In the genomic region with DNA sequence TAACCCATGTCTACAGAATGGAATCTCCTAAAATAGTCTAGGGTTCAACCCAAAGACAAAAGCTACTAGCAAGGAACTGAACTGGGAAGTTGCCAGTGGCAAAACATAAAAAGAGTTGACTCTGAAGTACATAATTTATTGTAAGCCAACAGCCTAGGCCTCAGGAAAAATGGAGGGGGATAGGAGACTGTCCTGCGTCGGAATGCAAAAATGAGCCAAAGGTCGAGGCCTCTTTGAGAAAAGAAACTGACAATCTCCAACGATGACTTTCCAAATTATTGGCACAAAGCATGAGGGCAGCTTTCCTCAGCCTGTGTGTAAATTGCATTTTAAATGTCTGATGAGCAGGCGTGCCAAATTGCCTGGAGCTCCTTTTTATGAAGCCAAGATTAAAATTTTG, we compare ENCODE assay signal across 11 cellular contexts. TPM values are rescaled to one million over a fixed set of nuclear protein-coding genes. Genes with fewer than 3 reads are reported as not detected.
DNase-seq lines count a peak whose midpoint lies in the region; ATAC-seq, FAIRE-seq and TF ChIP-seq lines count a peak whose summit lies in the region.
"Had no signal": no experiment of that assay in that cellular context is flagged by ENCODE, and none has a peak within 500 bp of the region (broad histone marks: within the 10 kb centered on the region; RNA-seq: fewer than 3 reads in every experiment).

No MANE protein-coding gene starts in this region.

- H3K9me3 ChIP-seq in kidney (ENCODE audit: control insufficient read depth in 1 of 2, low read length in 2 of 2) (no peaks in the 10 kb centered on the region), tibial artery (no peaks in the 10 kb centered on the region), mucosa of descending colon (no peaks in the 10 kb centered on the region)

- peaks cover 89% of the 10 kb centered on the region for H3K27me3 Mint-ChIP-seq in brain
- H3K27me3 Mint-ChIP-seq in endothelial cell (ENCODE audit: unreplicated experiment) = peaks cover 30% of the 10 kb centered on the region

- H3K27me3 ChIP-seq in tibial artery = no peaks in the 10 kb centered on the region

- peak overlapping the region in 1 of 2 donors; percentile 69 for H3K9ac ChIP-seq in kidney (ENCODE audit: low read length in 2 of 2)

- peak overlapping the region in 3 of 5 experiments; percentile 19 to 84 (median 55) for H3K27ac Mint-ChIP-seq in brain
- no peak overlapping the region for H3K27ac Mint-ChIP-seq in endothelial cell (ENCODE audit: unreplicated experiment)
- H3K27ac Mint-ChIP-seq: stimulated activated naive CD8-positive, alpha-beta T cell treated with anti-CD3 and anti-CD28 coated beads, Interleukin-15, amount 100 ng/mL, for 72 hours had no signal

- no peak for ATAC-seq in mucosa of descending colon
- ATAC-seq: stimulated activated naive CD8-positive, alpha-beta T cell treated with anti-CD3 and anti-CD28 coated beads, Interleukin-15, amount 100 ng/mL, for 72 hours had no signal

- H3K4me1 ChIP-seq in kidney (ENCODE audit: control insufficient read depth in 1 of 2, insufficient read depth in 1 of 2, low read depth in 1 of 2, low read length in 2 of 2) = peaks cover 3 to 15% of the 10 kb centered on the region in 2 donors
- peaks cover 0 to 58% (median 20%) of the 10 kb centered on the region in 4 donors for H3K4me1 ChIP-seq in tibial artery
- H3K4me1 ChIP-seq in mucosa of descending colon (ENCODE audit: low read depth) = peaks cover 16% of the 10 kb centered on the region

- no peaks in the 10 kb centered on the region for H3K9me3 Mint-ChIP-seq in brain
- no peaks in the 10 kb centered on the region for H3K9me3 Mint-ChIP-seq in endothelial cell (ENCODE audit: unreplicated experiment)
- H3K9me3 Mint-ChIP-seq: stimulated activated naive CD8-positive, alpha-beta T cell treated with anti-CD3 and anti-CD28 coated beads, Interleukin-15, amount 100 ng/mL, for 72 hours had no signal

- no peaks in the 10 kb centered on the region for H3K36me3 ChIP-seq in kidney (ENCODE audit: control insufficient read depth in 1 of 2, insufficient read depth in 2 of 2, low read length in 2 of 2)
- H3K36me3 ChIP-seq in tibial artery = no peaks in the 10 kb centered on the region
- H3K36me3 ChIP-seq in mucosa of descending colon (ENCODE audit: low read depth) = no peaks in the 10 kb centered on the region

- H3K4me3 ChIP-seq in kidney (ENCODE audit: low read length in 2 of 2) = peak overlapping the region; percentile 30 to 70
- H3K4me3 ChIP-seq in tibial artery = peak overlapping the region; percentile 79 to 81
- H3K4me3 ChIP-seq in mucosa of descending colon = no peak overlapping the region

- H3K36me3 Mint-ChIP-seq in brain (no peaks in the 10 kb centered on the region), endothelial cell (ENCODE audit: low read depth, unreplicated experiment) (peaks cover 4% of the 10 kb centered on the region)

- H3K27ac ChIP-seq in kidney (ENCODE audit: low read depth in 2 of 2, low read length in 2 of 2) (peak overlapping the region; percentile 12 to 44), tibial artery (peak overlapping the region; percentile 66 to 83)
- H3K27ac ChIP-seq: 22Rv1 had no signal

- H3K4me3 Mint-ChIP-seq in brain = peak overlapping the region; percentile 82 to 91 (median 87)
- H3K4me3 Mint-ChIP-seq in endothelial cell (ENCODE audit: unreplicated experiment) = no peak overlapping the region

- peaks cover 64% of the 10 kb centered on the region for H3K4me1 Mint-ChIP-seq in brain
- H3K4me1 Mint-ChIP-seq in endothelial cell (ENCODE audit: unreplicated experiment) = peaks cover 43% of the 10 kb centered on the region

- intact Hi-C loops in kidney (cut with DNase I) = no loop called here
- intact Hi-C loops in tibial artery (cut with DNase I; ENCODE audit: low total_unique reads) = loop anchor here (5.0 to 10.0 kb wide), 4 partner anchors 321 to 1349 kb away; no protein-coding TSS in a partner anchor
- intact Hi-C loops in mucosa of descending colon (cut with DNase I, micrococcal nuclease) = loop anchor here (10.0 kb wide), 2 partner anchors 1109 to 1239 kb away; no protein-coding TSS in a partner anchor

- no peak for FAIRE-seq in kidney (lab: Jason Lieb, UNC)

- DNase-seq in NCI-H446 treated with DMSO at 0.1 percent for 48 hours (lab: John Stamatoyannopoulos, UW) (peak; percentile 10), NCI-H446 (lab: John Stamatoyannopoulos, UW) (no peak), kidney (peak; percentile 43), tibial artery (no peak), endothelial cell (ENCODE audit: low spot score) (no peak), mucosa of descending colon (no peak)
- no peak for DNase-seq in activated T-cell treated with anti-CD3 and anti-CD28 coated beads, Interleukin-2, amount 50 U/mL, for 48 hours

- TF ChIP-seq CTCF in brain (conservative IDR thresholded peaks at IDR 0.05) = no peak
- no peak for TF ChIP-seq CTCF in kidney (IDR thresholded peaks at IDR 0.05; ENCODE audit: borderline replicate concordance, extremely low read depth, insufficient read depth)
- no peak for TF ChIP-seq CTCF in tibial artery (IDR thresholded peaks at IDR 0.05)
- no peak for TF ChIP-seq CTCF in endothelial cell (IDR thresholded peaks at IDR 0.05; ENCODE audit: unreplicated experiment)
- TF ChIP-seq CTCF in mucosa of descending colon (IDR thresholded peaks at IDR 0.05) = no peak

RNA-seq across cellular contexts. Expression of a gene that starts 2.1 kb away (rescaled TPM):
- polyA plus RNA-seq in brain (ENCODE audit: insufficient read depth, low read depth, low replicate concordance) (0.63 TPM), kidney (ENCODE audit: insufficient read depth, low read depth, low replicate concordance) (12.3 TPM)
- total RNA-seq in kidney (28.3 TPM), endothelial cell (ENCODE audit: unreplicated experiment) (6.3 TPM), mucosa of descending colon (10 to 100 TPM in 2 of 3 donors, 1 to 10 TPM in 1; 6.1 to 80.9 (median 15.7) TPM)
- total RNA-seq: T-helper 1 cell treated with Interleukin-12 subunit alpha and Interleukin-12 subunit beta and Interleukin-4 antibody, amounts not matched to agents 30 ng/mL and 1 ng/mL, for 36 hours had no signal

RNA-seq across cellular contexts. Expression of a gene that starts 39.9 kb away (rescaled TPM):
- polyA plus RNA-seq in brain (ENCODE audit: insufficient read depth, low read depth, low replicate concordance) = 701 TPM
- total RNA-seq in kidney = 315 TPM
- polyA plus RNA-seq in kidney (ENCODE audit: insufficient read depth, low read depth, low replicate concordance) = 812 TPM
- 341 TPM for total RNA-seq in endothelial cell (ENCODE audit: unreplicated experiment)
- total RNA-seq in mucosa of descending colon = 100 to 1,000 TPM; 493 to 721 (median 652) TPM

Comparison
In these comparisons a context has a peak if more than half of its experiments do, and no peak if none do; other contexts are left out.
1. DNase-seq: peak in NCI-H446 treated with DMSO at 0.1 percent for 48 hours (single experiment) and kidney (single experiment); none in NCI-H446 (0 of 2), tibial artery (0 of 2), endothelial cell (single experiment), mucosa of descending colon (0 of 3) and activated T-cell treated with anti-CD3 and anti-CD28 coated beads, Interleukin-2, amount 50 U/mL, for 48 hours (0 of 2).